In the genomic region with DNA sequence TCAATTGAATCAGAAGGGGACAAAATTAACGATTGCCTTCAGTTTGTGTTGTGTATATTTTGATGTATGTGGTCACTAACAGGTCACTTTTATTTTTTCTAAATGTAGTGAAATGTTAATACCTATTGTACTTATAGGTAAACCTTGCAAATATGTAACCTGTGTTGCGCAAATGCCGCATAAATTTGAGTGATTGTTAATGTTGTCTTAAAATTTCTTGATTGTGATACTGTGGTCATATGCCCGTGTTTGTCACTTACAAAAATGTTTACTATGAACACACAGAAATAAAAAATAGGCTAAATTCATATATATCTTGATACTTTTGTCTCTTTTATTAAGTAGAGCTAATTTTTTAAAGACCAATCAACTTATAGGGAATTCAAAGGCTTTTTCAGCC, we compare ENCODE assay signal across 1 cellular context.
TF ChIP-seq lines count a peak whose summit lies in the region.

No MANE protein-coding gene starts in this region.

TF ChIP-seq in HEK293, 187 proteins besides CTCF, POLR2A, EP300 and RAD21 (continued from another document):
- TF ChIP-seq, protein P1, sequence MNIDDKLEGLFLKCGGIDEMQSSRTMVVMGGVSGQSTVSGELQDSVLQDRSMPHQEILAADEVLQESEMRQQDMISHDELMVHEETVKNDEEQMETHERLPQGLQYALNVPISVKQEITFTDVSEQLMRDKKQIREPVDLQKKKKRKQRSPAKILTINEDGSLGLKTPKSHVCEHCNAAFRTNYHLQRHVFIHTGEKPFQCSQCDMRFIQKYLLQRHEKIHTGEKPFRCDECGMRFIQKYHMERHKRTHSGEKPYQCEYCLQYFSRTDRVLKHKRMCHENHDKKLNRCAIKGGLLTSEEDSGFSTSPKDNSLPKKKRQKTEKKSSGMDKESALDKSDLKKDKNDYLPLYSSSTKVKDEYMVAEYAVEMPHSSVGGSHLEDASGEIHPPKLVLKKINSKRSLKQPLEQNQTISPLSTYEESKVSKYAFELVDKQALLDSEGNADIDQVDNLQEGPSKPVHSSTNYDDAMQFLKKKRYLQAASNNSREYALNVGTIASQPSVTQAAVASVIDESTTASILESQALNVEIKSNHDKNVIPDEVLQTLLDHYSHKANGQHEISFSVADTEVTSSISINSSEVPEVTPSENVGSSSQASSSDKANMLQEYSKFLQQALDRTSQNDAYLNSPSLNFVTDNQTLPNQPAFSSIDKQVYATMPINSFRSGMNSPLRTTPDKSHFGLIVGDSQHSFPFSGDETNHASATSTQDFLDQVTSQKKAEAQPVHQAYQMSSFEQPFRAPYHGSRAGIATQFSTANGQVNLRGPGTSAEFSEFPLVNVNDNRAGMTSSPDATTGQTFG (tag by site-specific recombination; IDR thresholded peaks at IDR 0.05; ENCODE audit: borderline replicate concordance): no peak
- TF ChIP-seq ZNF791 (tag by site-specific recombination; IDR thresholded peaks at IDR 0.05) (no peak), ZXDB (tag by site-specific recombination; IDR thresholded peaks at IDR 0.05) (no peak), ZNF324 (tag by site-specific recombination; IDR thresholded peaks at IDR 0.05) (no peak), ZFP69B (tag by site-specific recombination; IDR thresholded peaks at IDR 0.05) (no peak), ZNF561 (tag by site-specific recombination; IDR thresholded peaks at IDR 0.05; ENCODE audit: borderline replicate concordance) (no peak)
- TF ChIP-seq, protein P2, sequence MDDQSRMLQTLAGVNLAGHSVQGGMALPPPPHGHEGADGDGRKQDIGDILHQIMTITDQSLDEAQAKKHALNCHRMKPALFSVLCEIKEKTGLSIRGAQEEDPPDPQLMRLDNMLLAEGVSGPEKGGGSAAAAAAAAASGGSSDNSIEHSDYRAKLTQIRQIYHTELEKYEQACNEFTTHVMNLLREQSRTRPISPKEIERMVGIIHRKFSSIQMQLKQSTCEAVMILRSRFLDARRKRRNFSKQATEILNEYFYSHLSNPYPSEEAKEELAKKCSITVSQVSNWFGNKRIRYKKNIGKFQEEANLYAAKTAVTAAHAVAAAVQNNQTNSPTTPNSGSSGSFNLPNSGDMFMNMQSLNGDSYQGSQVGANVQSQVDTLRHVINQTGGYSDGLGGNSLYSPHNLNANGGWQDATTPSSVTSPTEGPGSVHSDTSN (CRISPR knock-in tag; IDR thresholded peaks at IDR 0.05): no peak
TF ChIP-seq in HEK293: peak in this region for 0.
